In genomic region chrX:54178100-54178940, GRCh38 we compare ENCODE assay signal across 11 cellular contexts. TPM values are rescaled to one million over a fixed set of nuclear protein-coding genes. Genes with fewer than 3 reads are reported as not detected.
DNase-seq lines count a peak whose midpoint lies in the region; ATAC-seq and TF ChIP-seq lines count a peak whose summit lies in the region.
"Had no signal": no experiment of that assay in that cellular context is flagged by ENCODE, and none has a peak within 500 bp of the region (broad histone marks: within the 10 kb centered on the region; RNA-seq: fewer than 3 reads in every experiment).

No MANE protein-coding gene starts in this region.

- H3K4me3 ChIP-seq in OCI-LY3 (ENCODE audit: low read length) (no peak overlapping the region), endocrine pancreas (ENCODE audit: control insufficient read depth, insufficient read depth, low read length) (peak overlapping the region; percentile 59)
- H3K4me3 ChIP-seq: suprapubic skin had no signal

- peaks cover 21% of the 10 kb centered on the region for H3K36me3 Mint-ChIP-seq in activated T-cell treated with anti-CD3 and anti-CD28 coated beads, Interleukin-2, amount 50 U/mL, for 4 hours (ENCODE audit: insufficient read depth)

- H3K4me1 ChIP-seq in OCI-LY3 (ENCODE audit: low read length) (peaks cover 48% of the 10 kb centered on the region), endocrine pancreas (ENCODE audit: control insufficient read depth, insufficient read depth, low read length) (peaks cover 21% of the 10 kb centered on the region)

- peak overlapping the region; percentile 93; the same call in 1 of the 2 replicates for H3K4me2 ChIP-seq in OCI-LY3 (ENCODE audit: low read length)

- H3K9ac ChIP-seq in OCI-LY3 (ENCODE audit: low read length) (no peak overlapping the region), endocrine pancreas (ENCODE audit: control insufficient read depth, insufficient read depth, low read length) (no peak overlapping the region)

- H3K4me3 Mint-ChIP-seq in activated T-cell treated with anti-CD3 and anti-CD28 coated beads, Interleukin-2, amount 50 U/mL, for 4 hours, result peak overlapping the region; percentile 7
- peak overlapping the region in 1 of 2 donors; percentile 84 for H3K4me3 Mint-ChIP-seq in stimulated activated naive CD8-positive, alpha-beta T cell treated with anti-CD3 and anti-CD28 coated beads, Interleukin-15, amount 100 ng/mL, for 72 hours

- H3K27me3 ChIP-seq in OCI-LY3 (ENCODE audit: low read depth, low read length) (no peaks in the 10 kb centered on the region), endocrine pancreas (ENCODE audit: control insufficient read depth, insufficient read depth, low read length) (no peaks in the 10 kb centered on the region)
- H3K27me3 ChIP-seq: suprapubic skin had no signal

- H4K20me1 ChIP-seq in OCI-LY3 (ENCODE audit: insufficient read depth, low read length), result peaks cover 44% of the 10 kb centered on the region

- TF ChIP-seq CTCF in OCI-LY3 (IDR thresholded peaks at IDR 0.05; ENCODE audit: low read depth, low read length), result no peak

- DNase-seq in activated T-cell treated with anti-CD3 and anti-CD28 coated beads, Interleukin-2, amount 50 U/mL, for 4 hours, result no peak
- DNase-seq in activated T-cell treated with anti-CD3 and anti-CD28 coated beads for 4 hours (no peak), NCI-H69 (lab: John Stamatoyannopoulos, UW) (no peak)
- no peak for DNase-seq in stimulated activated naive CD8-positive, alpha-beta T cell treated with anti-CD3 and anti-CD28 coated beads, Interleukin-15, amount 100 ng/mL, for 72 hours
- no peak for DNase-seq in stimulated activated CD4-positive, alpha-beta T cell treated with anti-CD3 and anti-CD28 coated beads, Interleukin-4, amount 100 ng/mL, for 24 hours
- no peak for DNase-seq in activated CD4-positive, alpha-beta T cell treated with anti-CD3 and anti-CD28 coated beads for 1 hour
- DNase-seq: CD8-positive, alpha-beta memory T cell; NCI-H526 treated with DMSO at 0.1 percent for 48 hours had no signal

- peak overlapping the region; percentile 22; the same call in 1 of the 2 replicates for H3K27ac ChIP-seq in OCI-LY3 (ENCODE audit: low read length)
- H3K27ac ChIP-seq: suprapubic skin had no signal

- H3K9me3 ChIP-seq in OCI-LY3 (ENCODE audit: insufficient read depth, low read length), result no peaks in the 10 kb centered on the region
- no peaks in the 10 kb centered on the region for H3K9me3 ChIP-seq in endocrine pancreas (ENCODE audit: control insufficient read depth, low read length)
- H3K9me3 ChIP-seq: suprapubic skin had no signal

- peaks cover 51% of the 10 kb centered on the region for H3K36me3 ChIP-seq in OCI-LY3 (replicated peaks; ENCODE audit: low read depth, low read length)
- H3K36me3 ChIP-seq in endocrine pancreas (ENCODE audit: control insufficient read depth, insufficient read depth, low read length), result no peaks in the 10 kb centered on the region
- H3K36me3 ChIP-seq: suprapubic skin had no signal

- peaks cover 91% of the 10 kb centered on the region for H3K79me2 ChIP-seq in OCI-LY3 (ENCODE audit: low read length)

- peak overlapping the region; percentile 31 to 95 for H3K27ac Mint-ChIP-seq in stimulated activated naive CD8-positive, alpha-beta T cell treated with anti-CD3 and anti-CD28 coated beads, Interleukin-15, amount 100 ng/mL, for 72 hours

- ATAC-seq in activated T-cell treated with anti-CD3 and anti-CD28 coated beads, Interleukin-2, amount 50 U/mL, for 4 hours, result peak; percentile 34 to 36
- peak; percentile 54 for ATAC-seq in stimulated activated naive CD8-positive, alpha-beta T cell treated with anti-CD3 and anti-CD28 coated beads, Interleukin-15, amount 100 ng/mL, for 72 hours

- H3K4me1 Mint-ChIP-seq in activated T-cell treated with anti-CD3 and anti-CD28 coated beads, Interleukin-2, amount 50 U/mL, for 4 hours (ENCODE audit: low read depth), result peaks cover 52% of the 10 kb centered on the region
- H3K4me1 Mint-ChIP-seq in stimulated activated naive CD8-positive, alpha-beta T cell treated with anti-CD3 and anti-CD28 coated beads, Interleukin-15, amount 100 ng/mL, for 72 hours, result peaks cover 53% of the 10 kb centered on the region

- H3K27me3 Mint-ChIP-seq in activated T-cell treated with anti-CD3 and anti-CD28 coated beads, Interleukin-2, amount 50 U/mL, for 4 hours (ENCODE audit: low read depth), result no peaks in the 10 kb centered on the region
- H3K27me3 Mint-ChIP-seq in stimulated activated naive CD8-positive, alpha-beta T cell treated with anti-CD3 and anti-CD28 coated beads, Interleukin-15, amount 100 ng/mL, for 72 hours, result no peaks in the 10 kb centered on the region

- no peak overlapping the region for H2AFZ ChIP-seq in OCI-LY3 (ENCODE audit: low read depth, low read length)

- H3K9me3 Mint-ChIP-seq in activated T-cell treated with anti-CD3 and anti-CD28 coated beads, Interleukin-2, amount 50 U/mL, for 4 hours, result no peaks in the 10 kb centered on the region
- peaks cover 0 to 4% of the 10 kb centered on the region in 2 donors for H3K9me3 Mint-ChIP-seq in stimulated activated naive CD8-positive, alpha-beta T cell treated with anti-CD3 and anti-CD28 coated beads, Interleukin-15, amount 100 ng/mL, for 72 hours

RNA-seq across cellular contexts. Expression of gene FAM120C, which starts 4.7 kb away (rescaled TPM):
- 10 to 100 TPM in 2 of 3 donors, 1 to 10 TPM in 1; 9.8 to 11.1 (median 10.6) TPM for total RNA-seq in activated T-cell treated with anti-CD3 and anti-CD28 coated beads, Interleukin-2, amount 50 U/mL, for 4 hours
